14 cellular contexts compared by ENCODE assay signal in genomic region chr3:110995461-110996226, GRCh38.
DNase-seq lines count a peak whose midpoint lies in the region; ATAC-seq, FAIRE-seq and TF ChIP-seq lines count a peak whose summit lies in the region.
"Had no signal": no experiment of that assay in that cellular context is flagged by ENCODE, and none has a peak within 500 bp of the region (broad histone marks: within the 10 kb centered on the region; RNA-seq: fewer than 3 reads in every experiment).

No MANE protein-coding gene starts in this region.

- H3K27me3 ChIP-seq in Caco-2 (replicated peaks; ENCODE audit: control insufficient read depth, insufficient read depth, low read length), result no peaks in the 10 kb centered on the region

- H3K36me3 Mint-ChIP-seq in Caco-2 (ENCODE audit: insufficient read depth, unreplicated experiment) (no peaks in the 10 kb centered on the region), type B pancreatic cell (no peaks in the 10 kb centered on the region)

- H3K27me3 Mint-ChIP-seq in Caco-2 (ENCODE audit: insufficient read depth, unreplicated experiment) (no peaks in the 10 kb centered on the region), type B pancreatic cell (no peaks in the 10 kb centered on the region)

- ATAC-seq in HG03139 (IDR thresholded peaks at IDR 0.05; ENCODE audit: unreplicated experiment), result no peak
- ATAC-seq: HCT116 had no signal

- peaks cover 13% of the 10 kb centered on the region; the same call in 1 of the 2 replicates for H3K4me1 ChIP-seq in Caco-2

- POLR2A ChIA-PET in Caco-2 (lab: Charles Lee), result no interaction called here

- H3K9me3 ChIP-seq in Caco-2 (no peaks in the 10 kb centered on the region; the same call in 1 of the 2 replicates), SK-N-MC (ENCODE audit: low read depth, low read length) (no peaks in the 10 kb centered on the region)

- CTCF ChIA-PET in Caco-2 (lab: Charles Lee), result no interaction called here

- no peak overlapping the region for H3K9ac ChIP-seq in SK-N-MC (ENCODE audit: insufficient read length)
- H3K9ac ChIP-seq: KMS-11 had no signal

- H3K4me1 Mint-ChIP-seq in Caco-2 (ENCODE audit: low read depth, unreplicated experiment) (no peaks in the 10 kb centered on the region), type B pancreatic cell (ENCODE audit: unreplicated experiment) (peaks cover 5% of the 10 kb centered on the region)
- H3K4me1 Mint-ChIP-seq: nephron had no signal

- H3K27ac ChIP-seq in SK-N-MC, result peak overlapping the region; percentile 10; the same call in 1 of the 2 replicates
- H3K27ac ChIP-seq: KMS-11 had no signal

- TF ChIP-seq CTCF in Caco-2 (IDR thresholded peaks at IDR 0.05; ENCODE audit: insufficient read depth in 1 of 2, low read depth in 1 of 2, low read length in 1 of 2, severe bottlenecking in 1 of 2, unreplicated experiment in 1 of 2), result no peak
- TF ChIP-seq CTCF in type B pancreatic cell (conservative IDR thresholded peaks at IDR 0.05), result no peak

- no peaks in the 10 kb centered on the region for H3K36me3 ChIP-seq in Caco-2 (ENCODE audit: control insufficient read depth, insufficient read depth, low read length)
- no peaks in the 10 kb centered on the region for H3K36me3 ChIP-seq in SK-N-MC (ENCODE audit: insufficient read depth, low read length)

- no TSS peak for BruUV-seq in Caco-2 (replicated peaks; lab: Mats Ljungman, UMichigan)

- FAIRE-seq in islet of Langerhans (lab: Jason Lieb, UNC), result peak; percentile 62

- H3K27ac Mint-ChIP-seq in Caco-2 (ENCODE audit: unreplicated experiment), result no peak overlapping the region
- H3K27ac Mint-ChIP-seq in type B pancreatic cell, result no peak overlapping the region
- H3K27ac Mint-ChIP-seq: nephron had no signal

- H3K9me3 Mint-ChIP-seq in Caco-2 (ENCODE audit: unreplicated experiment) (peaks cover 9% of the 10 kb centered on the region), type B pancreatic cell (peaks cover 5% of the 10 kb centered on the region)

- H3K4me3 Mint-ChIP-seq in Caco-2 (ENCODE audit: unreplicated experiment), result no peak overlapping the region
- no peak overlapping the region for H3K4me3 Mint-ChIP-seq in type B pancreatic cell
- H3K4me3 Mint-ChIP-seq: nephron had no signal

- no peak overlapping the region for H3K4me3 ChIP-seq in Caco-2 (ENCODE audit: low read depth, low read length)
- H3K4me3 ChIP-seq in SK-N-MC, result peak overlapping the region; percentile 14

- intact Hi-C loops in Caco-2 (cut with micrococcal nuclease; ENCODE audit: unreplicated experiment), result loop anchor here (2.0 kb wide), 1 partner anchor 413 kb away; no protein-coding TSS in a partner anchor

- DNase-seq in Caco-2 (peak; percentile 22 to 47), M059J (ENCODE audit: low read depth) (peak; percentile 87), SK-N-MC (ENCODE audit: low read depth, low spot score) (peak; percentile 84), type B pancreatic cell (ENCODE audit: extremely low spot score, unreplicated experiment) (no peak), NCI-H187 treated with DMSO at 0.1 percent for 48 hours (lab: John Stamatoyannopoulos, UW) (no peak)
- DNase-seq in activated CD4-positive, CD25-positive, alpha-beta regulatory T cell treated with anti-CD3 and anti-CD28 coated beads, Interleukin-2, amount 50 U/mL, for 72 hours, result no peak
- DNase-seq: activated CD4-positive, alpha-beta T cell treated with anti-CD3 and anti-CD28 coated beads, Interleukin-2, amount 50 U/mL, for 4 hours; COR-L47; kidney glomerular epithelial cell had no signal

Comparison
In these comparisons a context has a peak if more than half of its experiments do, and no peak if none do; other contexts are left out.
1. DNase-seq: peak in Caco-2 (2 of 2), M059J (single experiment) and SK-N-MC (single experiment); none in activated CD4-positive, CD25-positive, alpha-beta regulatory T cell treated with anti-CD3 and anti-CD28 coated beads, Interleukin-2, amount 50 U/mL, for 72 hours (single experiment), type B pancreatic cell (single experiment) and NCI-H187 treated with DMSO at 0.1 percent for 48 hours (single experiment).